Comparison of ENCODE assay signal across 9 cellular contexts in the genomic region with DNA sequence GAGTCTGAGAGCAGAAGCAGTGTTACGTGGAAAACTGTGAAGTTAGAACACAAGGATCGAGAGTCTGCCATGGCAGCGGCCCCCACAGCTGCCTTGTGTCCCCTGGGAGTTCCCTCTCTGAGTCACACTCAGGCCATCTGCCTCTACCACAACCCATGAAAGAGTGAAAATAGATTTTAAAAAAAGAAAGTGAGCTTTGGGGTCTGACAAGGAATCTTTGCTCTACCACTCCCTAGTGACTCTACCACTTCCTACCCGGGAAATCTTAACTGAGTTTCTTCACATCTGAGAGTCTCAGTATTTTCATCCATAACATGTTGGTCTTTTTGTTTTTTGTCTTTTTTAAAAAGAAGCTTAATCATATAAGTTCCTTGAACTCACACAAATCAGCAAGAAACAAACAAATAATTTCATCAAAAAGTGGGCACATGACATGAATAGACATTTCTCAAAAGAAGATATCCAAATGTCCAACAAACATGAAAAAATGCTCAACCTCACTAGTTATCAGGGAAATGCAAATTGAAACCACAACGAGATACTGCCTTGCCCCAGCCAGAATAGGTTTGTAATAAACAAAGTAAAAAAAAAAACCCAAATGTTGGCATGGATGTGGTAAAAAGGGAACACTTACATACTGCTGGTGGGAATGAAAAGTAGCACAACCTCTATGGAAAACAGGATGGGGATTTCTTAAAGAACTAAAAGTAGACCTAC. TPM values are rescaled to one million over a fixed set of nuclear protein-coding genes. Genes with fewer than 3 reads are reported as not detected.
A peak's percentile ranks its signal among the peaks of the same experiment; 100 is the strongest.
DNase-seq lines count a peak whose midpoint lies in the region; ATAC-seq and TF ChIP-seq lines count a peak whose summit lies in the region.
"Had no signal": no experiment of that assay in that cellular context is flagged by ENCODE, and none has a peak within 500 bp of the region (broad histone marks: within the 10 kb centered on the region; RNA-seq: fewer than 3 reads in every experiment).

No MANE protein-coding gene starts in this region.

- H3K4me3 Mint-ChIP-seq in activated T-helper 17 cell treated with anti-CD3 and anti-CD28 coated beads, Interleukin-2, amount 50 U/mL, for 72 hours: no peak overlapping the region

- peaks cover 28% of the 10 kb centered on the region for H3K27me3 Mint-ChIP-seq in activated T-helper 17 cell treated with anti-CD3 and anti-CD28 coated beads, Interleukin-2, amount 50 U/mL, for 72 hours

- H3K36me3 Mint-ChIP-seq in activated T-helper 17 cell treated with anti-CD3 and anti-CD28 coated beads, Interleukin-2, amount 50 U/mL, for 72 hours (ENCODE audit: low read depth): no peaks in the 10 kb centered on the region

- no peak for TF ChIP-seq CTCF in esophagus squamous epithelium (IDR thresholded peaks at IDR 0.05)

- intact Hi-C loops in esophagus squamous epithelium (cut with DNase I): no loop called here

- TF ChIP-seq POLR2A in esophagus squamous epithelium (IDR thresholded peaks at IDR 0.05): no peak

- DNase-seq in GM04504 (ENCODE audit: low read depth): peak; percentile 17
- peak; percentile 50 for DNase-seq in HT1080 (ENCODE audit: low read depth)
- DNase-seq in esophagus squamous epithelium (lab: John Stamatoyannopoulos, UW): no peak
- DNase-seq in DMS153 (lab: John Stamatoyannopoulos, UW): no peak
- no peak for DNase-seq in NCI-H510A treated with DMSO at 0.1 percent for 48 hours (lab: John Stamatoyannopoulos, UW)
- no peak for DNase-seq in mucosa of gallbladder (ENCODE audit: low spot score)

- H3K9me3 Mint-ChIP-seq in activated T-helper 17 cell treated with anti-CD3 and anti-CD28 coated beads, Interleukin-2, amount 50 U/mL, for 72 hours: no peaks in the 10 kb centered on the region

- peaks cover 3% of the 10 kb centered on the region for H3K4me1 Mint-ChIP-seq in activated T-helper 17 cell treated with anti-CD3 and anti-CD28 coated beads, Interleukin-2, amount 50 U/mL, for 72 hours

- 36 to 39% methylated on average over 5 of the region's 5 CpGs for WGBS in esophagus squamous epithelium, 2 donors

- no peaks in the 10 kb centered on the region for H3K9me3 ChIP-seq in esophagus squamous epithelium

- peaks cover 16 to 66% (median 35%) of the 10 kb centered on the region in 3 donors for H3K4me1 ChIP-seq in esophagus squamous epithelium

- H3K27me3 ChIP-seq in esophagus squamous epithelium: peaks cover 0 to 62% (median 0%) of the 10 kb centered on the region in 4 donors

- no peak overlapping the region for H3K27ac Mint-ChIP-seq in activated T-helper 17 cell treated with anti-CD3 and anti-CD28 coated beads, Interleukin-2, amount 50 U/mL, for 72 hours

- peak; percentile 90 for ATAC-seq in GM21515 (IDR thresholded peaks at IDR 0.05; ENCODE audit: unreplicated experiment)
- no peak for ATAC-seq in activated T-helper 17 cell treated with anti-CD3 and anti-CD28 coated beads, Interleukin-2, amount 50 U/mL, for 72 hours (replicated peaks)
- ATAC-seq: HCT116 had no signal

- H3K4me3 ChIP-seq in esophagus squamous epithelium: peak overlapping the region in 1 of 4 donors; percentile 30

- H3K27ac ChIP-seq in esophagus squamous epithelium: peak overlapping the region; percentile 81 to 86 (median 83)

- no peaks in the 10 kb centered on the region for H3K36me3 ChIP-seq in esophagus squamous epithelium

RNA-seq across cellular contexts. Expression of gene MSGN1, which starts 2.4 kb away (rescaled TPM):
- not detected in 2 replicates for total RNA-seq in HT1080 (2014; rRNA removed; shearing (Covaris generic))
- polyA plus RNA-seq in HT1080 (2015; cell fraction: cytosol; rRNA removed): not detected in 2 replicates
- polyA plus RNA-seq in HT1080 (2015; cell fraction: nucleus; rRNA removed): not detected in 2 replicates
- total RNA-seq in esophagus squamous epithelium (not detected), mucosa of gallbladder (not detected)
- total RNA-seq in activated T-helper 17 cell treated with anti-CD3 and anti-CD28 coated beads, Interleukin-2, amount 50 U/mL, for 72 hours: not detected

RNA-seq across cellular contexts. Expression of gene GEN1, which starts 60.0 kb away (rescaled TPM):
- 11.0 and 11.9 TPM in 2 replicates for total RNA-seq in HT1080 (2014; rRNA removed; shearing (Covaris generic))
- polyA plus RNA-seq in HT1080 (2015; cell fraction: cytosol; rRNA removed): 6.2 and 8.2 TPM in 2 replicates
- polyA plus RNA-seq in HT1080 (2015; cell fraction: nucleus; rRNA removed): 43.0 and 52.9 TPM in 2 replicates
- total RNA-seq in esophagus squamous epithelium: 10 to 100 TPM; 10.2 to 23.4 (median 18.9) TPM
- total RNA-seq in activated T-helper 17 cell treated with anti-CD3 and anti-CD28 coated beads, Interleukin-2, amount 50 U/mL, for 72 hours: 10 to 100 TPM; 27.6 to 38.3 TPM
- 8.6 TPM for total RNA-seq in mucosa of gallbladder

Comparison
In these comparisons a context has a peak if more than half of its experiments do, and no peak if none do; other contexts are left out.
1. DNase-seq: peak in GM04504 (single experiment) and HT1080 (single experiment); none in esophagus squamous epithelium (single experiment), DMS153 (single experiment), NCI-H510A treated with DMSO at 0.1 percent for 48 hours (single experiment) and mucosa of gallbladder (single experiment).